In genomic region chr5:154278172-154278571, GRCh38 we compare ENCODE assay signal across 1 cellular context.
TF ChIP-seq lines count a peak whose summit lies in the region.

No MANE protein-coding gene starts in this region.

TF ChIP-seq in SK-N-SH treated with all-trans-retinoic acid at 6 μM for 48 hours, 23 proteins besides CTCF, POLR2A, EP300 and RAD21 (continued from another document):
- TF ChIP-seq CREB5 (CRISPR knock-in tag; IDR thresholded peaks at IDR 0.05; ENCODE audit: low read depth) (no peak), ESRRG (CRISPR knock-in tag; IDR thresholded peaks at IDR 0.05) (no peak), PPARA (CRISPR knock-in tag; IDR thresholded peaks at IDR 0.05; ENCODE audit: borderline replicate concordance) (no peak), TOX (CRISPR knock-in tag; IDR thresholded peaks at IDR 0.05; ENCODE audit: borderline replicate concordance) (no peak), SNAI2 (CRISPR knock-in tag; IDR thresholded peaks at IDR 0.05) (no peak), BACH2 (CRISPR knock-in tag; IDR thresholded peaks at IDR 0.05; ENCODE audit: borderline replicate concordance) (no peak), ZFP3 (CRISPR knock-in tag; IDR thresholded peaks at IDR 0.05) (no peak), ZNF8 (CRISPR knock-in tag; IDR thresholded peaks at IDR 0.05) (no peak)
